ENCODE assay signal across 22 cellular contexts in the genomic region with DNA sequence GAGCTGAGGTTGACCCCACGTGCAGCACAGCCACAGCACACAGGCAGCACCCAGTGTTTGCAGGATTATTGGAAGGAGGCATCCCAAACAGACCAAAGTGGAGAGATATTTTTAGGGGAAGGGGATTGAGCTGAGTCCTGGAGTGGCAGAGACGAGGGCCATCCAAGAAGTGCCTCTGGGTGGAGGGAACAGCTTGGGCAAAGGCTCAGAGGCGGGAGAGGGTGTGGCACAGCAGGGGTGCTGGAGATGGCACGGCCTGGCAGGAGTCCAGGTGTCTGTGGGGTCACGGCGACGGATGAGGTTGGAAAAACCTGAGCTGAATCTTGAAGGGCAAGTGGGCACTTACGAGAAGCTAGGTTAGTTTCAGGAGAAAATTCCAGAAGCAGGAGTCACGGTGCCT.
A peak's percentile ranks its signal among the peaks of the same experiment; 100 is the strongest.
DNase-seq lines count a peak whose midpoint lies in the region; ATAC-seq and TF ChIP-seq lines count a peak whose summit lies in the region.
"Had no signal": no experiment of that assay in that cellular context is flagged by ENCODE, and none has a peak within 500 bp of the region (broad histone marks: within the 10 kb centered on the region; RNA-seq: fewer than 3 reads in every experiment).

No MANE protein-coding gene starts in this region.

- H3K4me1 Mint-ChIP-seq in activated CD8-positive, alpha-beta memory T cell treated with anti-CD3 and anti-CD28 coated beads, Interleukin-2, amount 10 ng/mL, durations not matched to agents 7 days and 5 days = no peaks in the 10 kb centered on the region
- H3K4me1 Mint-ChIP-seq in osteocyte (ENCODE audit: unreplicated experiment) = no peaks in the 10 kb centered on the region
- H3K4me1 Mint-ChIP-seq: CD14-positive monocyte; CD8-positive, alpha-beta memory T cell had no signal

- no peaks in the 10 kb centered on the region for H3K36me3 Mint-ChIP-seq in activated CD8-positive, alpha-beta memory T cell treated with anti-CD3 and anti-CD28 coated beads, Interleukin-2, amount 10 ng/mL, durations not matched to agents 7 days and 5 days
- no peaks in the 10 kb centered on the region for H3K36me3 Mint-ChIP-seq in osteocyte (ENCODE audit: unreplicated experiment)
- H3K36me3 Mint-ChIP-seq: CD14-positive monocyte had no signal

- H2BK15ac ChIP-seq in mesendoderm (replicated peaks; ENCODE audit: low read depth) = no peak overlapping the region

- H3K79me1 ChIP-seq in mesendoderm (ENCODE audit: low read length) = no peaks in the 10 kb centered on the region

- no peak overlapping the region for H2BK5ac ChIP-seq in mesendoderm (ENCODE audit: low read length)

- no peak overlapping the region for H3K4me3 Mint-ChIP-seq in activated CD8-positive, alpha-beta memory T cell treated with anti-CD3 and anti-CD28 coated beads, Interleukin-2, amount 10 ng/mL, durations not matched to agents 7 days and 5 days
- no peak overlapping the region for H3K4me3 Mint-ChIP-seq in osteocyte (ENCODE audit: unreplicated experiment)
- H3K4me3 Mint-ChIP-seq: CD14-positive monocyte; CD4-positive, alpha-beta T cell; CD8-positive, alpha-beta memory T cell had no signal

- no peak overlapping the region for H4K5ac ChIP-seq in mesendoderm (ENCODE audit: low read length)

- DNase-seq in activated CD8-positive, alpha-beta memory T cell treated with anti-CD3 and anti-CD28 coated beads, Interleukin-2, amount 50 U/mL, for 48 hours = peak; percentile 41
- no peak for DNase-seq in activated CD8-positive, alpha-beta memory T cell treated with anti-CD3 and anti-CD28 coated beads, Interleukin-2, amount 10 ng/mL, durations not matched to agents 7 days and 5 days
- DNase-seq in mesendoderm (no peak), osteocyte (ENCODE audit: extremely low spot score, unreplicated experiment) (peak; percentile 76), T1000 (lab: John Stamatoyannopoulos, UW) (no peak)
- DNase-seq in activated effector memory CD4-positive, alpha-beta T cell treated with Interleukin-2 at 50 U/mL for 16 hours = no peak
- DNase-seq in activated effector memory CD4-positive, alpha-beta T cell treated with anti-CD3 and anti-CD28 coated beads, Interleukin-2, amount 50 U/mL, for 16 hours = no peak
- DNase-seq: 8988T; ACHN; AML-193; BE2C; Calu3; CD4-positive, alpha-beta T cell; CD8-positive, alpha-beta memory T cell; DMS53; GF-D8; GOT3; H7; HCEC 1CT had no signal

- no CpG with 5 or more reads among the region's 9 CpGs for WGBS in mesendoderm (ENCODE audit: extremely low coverage, insufficient coverage, low lambda C conversion rate)

- H3K27ac Mint-ChIP-seq in activated CD8-positive, alpha-beta memory T cell treated with anti-CD3 and anti-CD28 coated beads, Interleukin-2, amount 10 ng/mL, durations not matched to agents 7 days and 5 days = no peak overlapping the region
- no peak overlapping the region for H3K27ac Mint-ChIP-seq in osteocyte (ENCODE audit: unreplicated experiment)
- H3K27ac Mint-ChIP-seq: CD14-positive monocyte; CD4-positive, alpha-beta T cell; CD8-positive, alpha-beta memory T cell had no signal

- H3K23ac ChIP-seq in mesendoderm (ENCODE audit: low read length) = peak overlapping the region; percentile 85

- no peak overlapping the region for H2AK5ac ChIP-seq in mesendoderm (ENCODE audit: low read length)

- ATAC-seq in activated CD8-positive, alpha-beta memory T cell treated with anti-CD3 and anti-CD28 coated beads, Interleukin-2, amount 10 ng/mL, durations not matched to agents 7 days and 5 days = no peak
- ATAC-seq: A549 had no signal

- H3K27me3 ChIP-seq in mesendoderm (ENCODE audit: insufficient read depth, low read length, poor library complexity) = no peaks in the 10 kb centered on the region
- H3K27me3 ChIP-seq: BE2C; BLaER1 treated with 17β-estradiol and CSF1 and Interleukin-3, amounts not matched to agents 10 nM and 100 nM had no signal

- no peaks in the 10 kb centered on the region for H3K36me3 ChIP-seq in mesendoderm (ENCODE audit: control insufficient read depth, insufficient read depth, low read length)
- H3K36me3 ChIP-seq: BE2C; BLaER1 treated with 17β-estradiol and CSF1 and Interleukin-3, amounts not matched to agents 10 nM and 100 nM had no signal

- peaks cover 8% of the 10 kb centered on the region for H3K27me3 Mint-ChIP-seq in activated CD8-positive, alpha-beta memory T cell treated with anti-CD3 and anti-CD28 coated beads, Interleukin-2, amount 10 ng/mL, durations not matched to agents 7 days and 5 days
- peaks cover 30% of the 10 kb centered on the region for H3K27me3 Mint-ChIP-seq in osteocyte (ENCODE audit: unreplicated experiment)

- no peak overlapping the region for H4K8ac ChIP-seq in mesendoderm (ENCODE audit: low read depth, low read length)

- no peak for TF ChIP-seq CTCF in osteocyte (IDR thresholded peaks at IDR 0.05)

- H2BK120ac ChIP-seq in mesendoderm (ENCODE audit: low read depth, low read length) = no peak overlapping the region

- H3K9me3 Mint-ChIP-seq in activated CD8-positive, alpha-beta memory T cell treated with anti-CD3 and anti-CD28 coated beads, Interleukin-2, amount 10 ng/mL, durations not matched to agents 7 days and 5 days (ENCODE audit: low read depth) = peaks cover 2% of the 10 kb centered on the region
- H3K9me3 Mint-ChIP-seq in osteocyte (ENCODE audit: unreplicated experiment) = peaks cover 13% of the 10 kb centered on the region

- no peaks in the 10 kb centered on the region for H3K4me1 ChIP-seq in mesendoderm (ENCODE audit: control insufficient read depth, low read depth, low read length)
- H3K4me1 ChIP-seq: BE2C; BLaER1 treated with 17β-estradiol and CSF1 and Interleukin-3, amounts not matched to agents 10 nM and 100 nM had no signal

- no peak overlapping the region for H3K9ac ChIP-seq in mesendoderm (ENCODE audit: low read length)
- H3K9ac ChIP-seq: BLaER1 treated with 17β-estradiol and CSF1 and Interleukin-3, amounts not matched to agents 10 nM and 100 nM had no signal

- no peak overlapping the region for H3K18ac ChIP-seq in mesendoderm (ENCODE audit: low read length)

- CTCF ChIA-PET in activated CD8-positive, alpha-beta memory T cell treated with anti-CD3 and anti-CD28 coated beads, Interleukin-2, amount 10 ng/mL, durations not matched to agents 7 days and 5 days (lab: Charles Lee) = no interaction called here

- no peak overlapping the region for H3K4ac ChIP-seq in mesendoderm (ENCODE audit: low read depth, low read length)

- no peak overlapping the region for H3K4me2 ChIP-seq in mesendoderm (ENCODE audit: low read length)
- H3K4me2 ChIP-seq: A549; BLaER1 treated with 17β-estradiol and CSF1 and Interleukin-3, amounts not matched to agents 10 nM and 100 nM had no signal

- H3K56ac ChIP-seq in mesendoderm (ENCODE audit: low read length) = no peak overlapping the region

- H3K27ac ChIP-seq in mesendoderm (ENCODE audit: low read depth, low read length) = no peak overlapping the region
- H3K27ac ChIP-seq: BLaER1 treated with 17β-estradiol and CSF1 and Interleukin-3, amounts not matched to agents 10 nM and 100 nM had no signal

- no peak overlapping the region for H3K4me3 ChIP-seq in mesendoderm (ENCODE audit: low read length)
- H3K4me3 ChIP-seq: A549; BLaER1 treated with 17β-estradiol and CSF1 and Interleukin-3, amounts not matched to agents 10 nM and 100 nM had no signal

- H3K79me2 ChIP-seq in mesendoderm (ENCODE audit: control insufficient read depth, insufficient read depth, low read length) = no peaks in the 10 kb centered on the region

Comparison
In these comparisons a context has a peak if more than half of its experiments do, and no peak if none do; other contexts are left out.
1. DNase-seq: peak in activated CD8-positive, alpha-beta memory T cell treated with anti-CD3 and anti-CD28 coated beads, Interleukin-2, amount 50 U/mL, for 48 hours (single experiment) and osteocyte (single experiment); none in activated CD8-positive, alpha-beta memory T cell treated with anti-CD3 and anti-CD28 coated beads, Interleukin-2, amount 10 ng/mL, durations not matched to agents 7 days and 5 days (single experiment), mesendoderm (single experiment), T1000 (single experiment), activated effector memory CD4-positive, alpha-beta T cell treated with Interleukin-2 at 50 U/mL for 16 hours (single experiment) and activated effector memory CD4-positive, alpha-beta T cell treated with anti-CD3 and anti-CD28 coated beads, Interleukin-2, amount 50 U/mL, for 16 hours (single experiment).